In genomic region chr12:114425031-114425626, GRCh38 we compare ENCODE assay signal across 23 cellular contexts. TPM values are rescaled to one million over a fixed set of nuclear protein-coding genes. Genes with fewer than 3 reads are reported as not detected.
DNase-seq lines count a peak whose midpoint lies in the region; ATAC-seq and TF ChIP-seq lines count a peak whose summit lies in the region.
"Had no signal": no experiment of that assay in that cellular context is flagged by ENCODE, and none has a peak within 500 bp of the region (broad histone marks: within the 10 kb centered on the region; RNA-seq: fewer than 3 reads in every experiment).

No MANE protein-coding gene starts in this region.

- H3K27ac Mint-ChIP-seq in stimulated activated naive B cell treated with anti-CD40 and anti-IgM and Interleukin-4, amounts not matched to agents 10 μg/mL and 1 μg/mL and 100 μg/mL, for 72 hours, result no peak overlapping the region
- H3K27ac Mint-ChIP-seq: activated T-cell treated with anti-CD3 and anti-CD28 coated beads, Interleukin-2, amount 50 U/mL, for 72 hours; memory B cell; neural progenitor cell had no signal

- H2BK5ac ChIP-seq in IMR-90 (ENCODE audit: low read depth, low read length, poor library complexity, severe bottlenecking), result peak overlapping the region; percentile 87

- H3K9me3 Mint-ChIP-seq in stimulated activated naive B cell treated with anti-CD40 and anti-IgM and Interleukin-4, amounts not matched to agents 10 μg/mL and 1 μg/mL and 100 μg/mL, for 72 hours, result peaks cover 3 to 5% of the 10 kb centered on the region in 2 donors
- H3K9me3 Mint-ChIP-seq: activated T-cell treated with anti-CD3 and anti-CD28 coated beads, Interleukin-2, amount 50 U/mL, for 72 hours; memory B cell; neural progenitor cell had no signal

- H3K9me3 ChIP-seq in BLaER1 treated with 17β-estradiol and CSF1 and Interleukin-3, amounts not matched to agents 10 nM and 100 nM (replicated peaks in 1 of 11), result peaks cover 0 to 17% (median 0%) of the 10 kb centered on the region in 11 experiments; a peak in 8 of 22 replicates
- H3K9me3 ChIP-seq in IMR-90 (ENCODE audit: control insufficient read depth, insufficient read depth, low read length), result no peaks in the 10 kb centered on the region
- H3K9me3 ChIP-seq: body of pancreas, right lobe of liver had no signal

- DNase-seq in IMR-90 (peak; percentile 83), epithelial cell of proximal tubule (ENCODE audit: low read depth) (peak; percentile 32), omental fat pad (ENCODE audit: low spot score) (no peak), mucosa of gallbladder (ENCODE audit: low spot score) (no peak), SKM-1 treated with dmso at 0.1 percent for 144 hours (lab: John Stamatoyannopoulos, UW; ENCODE audit: unreplicated experiment) (no peak)
- DNase-seq in stimulated activated naive B cell treated with anti-CD40 and anti-IgM and Interleukin-4, amounts not matched to agents 10 μg/mL and 1 μg/mL and 100 μg/mL, for 72 hours, result no peak
- DNase-seq: activated CD4-positive, CD25-positive, alpha-beta regulatory T cell; activated naive CD4-positive, alpha-beta T cell treated with Interleukin-2 at 50 U/mL for 16 hours; activated T-cell treated with anti-CD3 and anti-CD28 coated beads, Interleukin-2, amount 50 U/mL, for 72 hours; body of pancreas; dorsolateral prefrontal cortex; left colon; NCI-H1092; NCI-H1694 treated with DMSO at 0.1 percent for 48 hours; NCI-H526 treated with DMSO at 0.1 percent for 48 hours; posterior cingulate gyrus; right lobe of liver; SHP77 treated with DMSO at 0.1 percent for 48 hours; stimulated activated CD4-positive, alpha-beta T cell treated with anti-CD3 and anti-CD28 coated beads, Interleukin-2, amount 100 ng/mL, for 48 hours had no signal

- no peaks in the 10 kb centered on the region for H3K36me3 ChIP-seq in BLaER1 treated with 17β-estradiol and CSF1 and Interleukin-3, amounts not matched to agents 10 nM and 100 nM
- no peaks in the 10 kb centered on the region for H3K36me3 ChIP-seq in IMR-90 (ENCODE audit: control insufficient read depth, insufficient read depth, low read length)
- H3K36me3 ChIP-seq: neural progenitor cell, right lobe of liver had no signal

- peaks cover 10 to 71% (median 45%) of the 10 kb centered on the region in 10 experiments for H3K4me1 ChIP-seq in BLaER1 treated with 17β-estradiol and CSF1 and Interleukin-3, amounts not matched to agents 10 nM and 100 nM
- peaks cover 9% of the 10 kb centered on the region for H3K4me1 ChIP-seq in IMR-90 (ENCODE audit: control insufficient read depth, insufficient read depth, low read length)
- H3K4me1 ChIP-seq: body of pancreas, neural progenitor cell, right lobe of liver had no signal

- H2AK5ac ChIP-seq in IMR-90 (ENCODE audit: low read depth, low read length), result peak overlapping the region; percentile 41

- peak overlapping the region in 4 of 10 experiments; percentile 17 to 35 (median 24); a peak in 4 of 20 replicates for H3K4me3 ChIP-seq in BLaER1 treated with 17β-estradiol and CSF1 and Interleukin-3, amounts not matched to agents 10 nM and 100 nM
- no peak overlapping the region for H3K4me3 ChIP-seq in IMR-90 (ENCODE audit: insufficient read depth, low read depth, low read length)
- no peak overlapping the region for H3K4me3 ChIP-seq in epithelial cell of proximal tubule (ENCODE audit: low read depth, low read length)
- H3K4me3 ChIP-seq: body of pancreas, dorsolateral prefrontal cortex, neural progenitor cell, right lobe of liver had no signal

- H2AK9ac ChIP-seq in IMR-90 (replicated peaks; ENCODE audit: low read depth, low read length, poor library complexity), result no peak overlapping the region

- peaks cover 0 to 4% (median 0%) of the 10 kb centered on the region in 11 experiments; a peak in 3 of 22 replicates for H3K27me3 ChIP-seq in BLaER1 treated with 17β-estradiol and CSF1 and Interleukin-3, amounts not matched to agents 10 nM and 100 nM
- H3K27me3 ChIP-seq in IMR-90 (ENCODE audit: control insufficient read depth, insufficient read depth, low read length), result no peaks in the 10 kb centered on the region
- H3K27me3 ChIP-seq: body of pancreas, right lobe of liver had no signal

- H4K8ac ChIP-seq in IMR-90 (ENCODE audit: low read depth in 2 of 2, low read length in 2 of 2), result peak overlapping the region; percentile 12 to 33; a peak in 2 of 4 replicates

- no peaks in the 10 kb centered on the region for H4K20me1 ChIP-seq in BLaER1 treated with 17β-estradiol and CSF1 and Interleukin-3, amounts not matched to agents 10 nM and 100 nM
- H4K20me1 ChIP-seq in IMR-90 (ENCODE audit: insufficient read depth, low read length), result no peaks in the 10 kb centered on the region

- CTCF ChIA-PET in IMR-90 (lab: Yijun Ruan, JAX), result interaction anchor here (0.6 to 1.6 kb wide), 5 partner anchors 10 to 50 kb away, joined by 3 to 5 read pairs (median 3); partner anchors contain the start of gene TBX5

- H3K4ac ChIP-seq in IMR-90 (ENCODE audit: low read depth, low read length), result peak overlapping the region; percentile 44; the same call in 1 of the 2 replicates

- peak overlapping the region; percentile 85 for H2BK120ac ChIP-seq in IMR-90 (ENCODE audit: low read depth, low read length)

- BruUV-seq in IMR-90 (replicated peaks; lab: Mats Ljungman, UMichigan), result no TSS peak

- peaks cover 4% of the 10 kb centered on the region; the same call in 1 of the 2 replicates for H3K9me1 ChIP-seq in IMR-90 (ENCODE audit: insufficient read depth, low read length)

- intact Hi-C loops in IMR-90 (cut with micrococcal nuclease), result no loop called here

- WGBS in IMR-90 (ENCODE audit: extremely low coverage in 2 of 2, insufficient read length in 1 of 2), 2 experiments, result no CpG with 5 or more reads among the region's 3 CpGs

- dilution Hi-C loops in IMR-90 (cut with HindIII; ENCODE audit: low sequenced_read_pairs, unreplicated experiment), result no loop called here

- H3K23ac ChIP-seq in IMR-90 (ENCODE audit: low read depth, low read length), result peak overlapping the region; percentile 63

- TF ChIP-seq CTCF in IMR-90 (conservative IDR thresholded peaks at IDR 0.05; ENCODE audit: low read depth, low read length), result no peak
- no peak for TF ChIP-seq CTCF in epithelial cell of proximal tubule (conservative IDR thresholded peaks at IDR 0.05; ENCODE audit: low read depth, low read length)
- TF ChIP-seq CTCF in omental fat pad (IDR thresholded peaks at IDR 0.05), result no peak

- peak overlapping the region; percentile 60 for H3K14ac ChIP-seq in IMR-90 (replicated peaks; ENCODE audit: low read depth, low read length)

- H2BK20ac ChIP-seq in IMR-90 (ENCODE audit: low read depth, low read length), result peak overlapping the region; percentile 91

- no peak for TF ChIP-seq POLR2A in IMR-90 (IDR thresholded peaks at IDR 0.05; ENCODE audit: low read depth, low read length)

- H3K18ac ChIP-seq in IMR-90 (ENCODE audit: low read depth, low read length), result peak overlapping the region; percentile 89; the same call in 1 of the 2 replicates

- no peaks in the 10 kb centered on the region for H3K4me1 Mint-ChIP-seq in stimulated activated naive B cell treated with anti-CD40 and anti-IgM and Interleukin-4, amounts not matched to agents 10 μg/mL and 1 μg/mL and 100 μg/mL, for 72 hours
- H3K4me1 Mint-ChIP-seq: memory B cell, neural progenitor cell had no signal

- H2BK15ac ChIP-seq in IMR-90 (ENCODE audit: low read depth, low read length), result peak overlapping the region; percentile 71; the same call in 2 of the 3 replicates

- ATAC-seq in IMR-90 (ENCODE audit: low read depth), result peak; percentile 86
- ATAC-seq in omental fat pad (ENCODE audit: low FRiP score), result peak; percentile 64
- ATAC-seq in stimulated activated naive B cell treated with anti-CD40 and anti-IgM and Interleukin-4, amounts not matched to agents 10 μg/mL and 1 μg/mL and 100 μg/mL, for 72 hours (replicated peaks), result no peak
- ATAC-seq: activated T-cell treated with anti-CD3 and anti-CD28 coated beads, Interleukin-2, amount 50 U/mL, for 72 hours; body of pancreas; left colon had no signal

- no peaks in the 10 kb centered on the region for H3K36me3 Mint-ChIP-seq in stimulated activated naive B cell treated with anti-CD40 and anti-IgM and Interleukin-4, amounts not matched to agents 10 μg/mL and 1 μg/mL and 100 μg/mL, for 72 hours
- H3K36me3 Mint-ChIP-seq: memory B cell, neural progenitor cell had no signal

- peak overlapping the region in 7 of 11 experiments; percentile 1 to 59 (median 42); a peak in 8 of 22 replicates for H3K9ac ChIP-seq in BLaER1 treated with 17β-estradiol and CSF1 and Interleukin-3, amounts not matched to agents 10 nM and 100 nM
- H3K9ac ChIP-seq in IMR-90 (ENCODE audit: low read depth, low read length), result peak overlapping the region; percentile 19; the same call in 1 of the 2 replicates
- H3K9ac ChIP-seq: neural progenitor cell had no signal

- peak overlapping the region; percentile 85 for H4K91ac ChIP-seq in IMR-90 (ENCODE audit: insufficient read depth, low read depth, low read length)

- H3K56ac ChIP-seq in IMR-90 (ENCODE audit: extremely low read depth, insufficient read depth, low read length), result peak overlapping the region; percentile 19; the same call in 1 of the 2 replicates

- H3K4me3 Mint-ChIP-seq in stimulated activated naive B cell treated with anti-CD40 and anti-IgM and Interleukin-4, amounts not matched to agents 10 μg/mL and 1 μg/mL and 100 μg/mL, for 72 hours, result no peak overlapping the region
- H3K4me3 Mint-ChIP-seq: activated T-cell treated with anti-CD3 and anti-CD28 coated beads, Interleukin-2, amount 50 U/mL, for 72 hours; memory B cell; neural progenitor cell had no signal

- no peak for TF ChIP-seq RAD21 in IMR-90 (IDR thresholded peaks at IDR 0.05; ENCODE audit: low read length)

- H2AFZ ChIP-seq in IMR-90 (replicated peaks; ENCODE audit: low read length, poor library complexity), result no peak overlapping the region
- H2AFZ ChIP-seq: neural progenitor cell had no signal

- H4K5ac ChIP-seq in IMR-90 (ENCODE audit: low read depth, low read length), result peak overlapping the region; percentile 70; the same call in 1 of the 2 replicates

- H3K79me1 ChIP-seq in IMR-90 (ENCODE audit: low read depth in 1 of 2, low read length in 2 of 2), result peaks cover 17 to 18% of the 10 kb centered on the region in 2 experiments

- H3K4me2 ChIP-seq in BLaER1 treated with 17β-estradiol and CSF1 and Interleukin-3, amounts not matched to agents 10 nM and 100 nM, result peak overlapping the region; percentile 32 to 94 (median 77); a peak in 21 of 22 replicates
- peak overlapping the region; percentile 85 for H3K4me2 ChIP-seq in IMR-90 (ENCODE audit: low read depth, low read length)
- H3K4me2 ChIP-seq: neural progenitor cell had no signal

- POLR2A ChIA-PET in IMR-90 (lab: Charles Lee; ENCODE audit: unreplicated experiment), result interaction anchor here (0.9 to 2.3 kb wide), 3 partner anchors 10 to 79 kb away, joined by 3 to 6 read pairs (median 3); no protein-coding TSS in a partner anchor

- in situ Hi-C loops in IMR-90 (cut with MboI; ENCODE audit: low sequenced_read_pairs), result no loop called here

- peak overlapping the region in 8 of 11 experiments; percentile 51 to 83 (median 73); a peak in 16 of 22 replicates for H3K27ac ChIP-seq in BLaER1 treated with 17β-estradiol and CSF1 and Interleukin-3, amounts not matched to agents 10 nM and 100 nM
- H3K27ac ChIP-seq in IMR-90 (ENCODE audit: insufficient read depth, low read length), result peak overlapping the region; percentile 59; the same call in 1 of the 2 replicates
- H3K27ac ChIP-seq: body of pancreas, dorsolateral prefrontal cortex, neural progenitor cell, right lobe of liver had no signal

- peaks cover 5 to 24% of the 10 kb centered on the region in 2 donors for H3K27me3 Mint-ChIP-seq in stimulated activated naive B cell treated with anti-CD40 and anti-IgM and Interleukin-4, amounts not matched to agents 10 μg/mL and 1 μg/mL and 100 μg/mL, for 72 hours
- H3K27me3 Mint-ChIP-seq: memory B cell had no signal

RNA-seq across cellular contexts. Expression of gene TBX5, which starts 19.2 kb away (rescaled TPM):
- total RNA-seq in IMR-90 (2012; rRNA removed) (10.8 and 13.3 TPM in 2 replicates), epithelial cell of proximal tubule (not detected in 2 replicates), omental fat pad (not detected), mucosa of gallbladder (0.20 TPM)
- 14.7 and 16.6 TPM in 2 replicates for polyA plus RNA-seq in IMR-90 (2012; rRNA removed)
- 8.9 and 16.8 TPM in 2 replicates for polyA plus RNA-seq in IMR-90 (2012; cell fraction: cytosol; rRNA removed)
- 36.1 and 51.2 TPM in 2 replicates for polyA plus RNA-seq in IMR-90 (2012; cell fraction: nucleus; rRNA removed; ENCODE audit: low replicate concordance)
- total RNA-seq: activated T-cell treated with anti-CD3 and anti-CD28 coated beads, Interleukin-2, amount 50 U/mL, for 72 hours; body of pancreas; cerebellum; left colon; right lobe of liver had no signal

Comparison
In these comparisons a context has a peak if more than half of its experiments do, and no peak if none do; other contexts are left out.
1. ATAC-seq: peak in IMR-90 (single experiment) and omental fat pad (single experiment); none in stimulated activated naive B cell treated with anti-CD40 and anti-IgM and Interleukin-4, amounts not matched to agents 10 μg/mL and 1 μg/mL and 100 μg/mL, for 72 hours (0 of 2).
2. DNase-seq: peak in IMR-90 (single experiment) and epithelial cell of proximal tubule (single experiment); none in omental fat pad (single experiment), mucosa of gallbladder (single experiment), stimulated activated naive B cell treated with anti-CD40 and anti-IgM and Interleukin-4, amounts not matched to agents 10 μg/mL and 1 μg/mL and 100 μg/mL, for 72 hours (single experiment) and SKM-1 treated with dmso at 0.1 percent for 144 hours (single experiment).